Comparison of ENCODE assay signal across 1 cellular context in the genomic region with DNA sequence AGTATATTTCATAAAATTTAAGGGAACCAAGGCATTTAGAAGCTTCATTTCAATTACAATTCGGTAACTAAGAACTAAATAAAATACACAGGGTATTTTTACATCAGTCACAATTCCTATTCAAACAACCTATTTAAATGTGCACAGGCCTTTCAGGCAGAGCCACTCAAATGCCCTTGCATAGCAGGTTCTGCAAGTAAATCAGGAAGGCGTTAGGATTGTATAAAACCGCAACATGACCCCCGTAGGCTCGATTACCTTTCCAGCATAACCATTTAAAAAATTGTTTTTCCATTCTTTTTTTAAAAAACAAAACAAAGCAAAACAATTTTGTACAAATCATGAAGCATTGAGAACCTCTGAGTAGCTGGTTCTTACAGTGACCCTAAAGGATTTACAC.
TF ChIP-seq lines count a peak whose summit lies in the region.

No MANE protein-coding gene starts in this region.

TF ChIP-seq in H1, 55 proteins besides CTCF, POLR2A, EP300 and RAD21:
- TF ChIP-seq POLR2AphosphoS5 (IDR thresholded peaks at IDR 0.05; ENCODE audit: low read depth, low read length) (no peak), PHF8 (conservative IDR thresholded peaks at IDR 0.05; ENCODE audit: low read depth, low read length) (no peak), BRCA1 (IDR thresholded peaks at IDR 0.05; ENCODE audit: low read depth, low read length) (no peak), POU5F1 (IDR thresholded peaks at IDR 0.05; ENCODE audit: low read depth, low read length) (no peak), HDAC2 (IDR thresholded peaks at IDR 0.05; ENCODE audit: borderline replicate concordance in 1 of 2, low read depth in 2 of 2, low read length in 2 of 2) (no peak), MAFK (IDR thresholded peaks at IDR 0.05; ENCODE audit: low read depth, low read length) (no peak), CHD1 (IDR thresholded peaks at IDR 0.05; ENCODE audit: low read depth, low read length) (no peak), BACH1 (IDR thresholded peaks at IDR 0.05; ENCODE audit: low read length) (no peak), HDAC6 (IDR thresholded peaks at IDR 0.05; ENCODE audit: low read depth, low read length) (no peak), RNF2 (IDR thresholded peaks at IDR 0.05; ENCODE audit: borderline replicate concordance, low read depth, low read length, missing control alignments, poor library complexity, severe bottlenecking) (no peak), RXRA (IDR thresholded peaks at IDR 0.05; ENCODE audit: insufficient read depth, low read depth, low read length) (no peak), ASH2L (IDR thresholded peaks at IDR 0.05; ENCODE audit: low read length) (no peak), CEBPB (IDR thresholded peaks at IDR 0.05; ENCODE audit: low read depth, low read length) (no peak), YY1 (IDR thresholded peaks at IDR 0.05; ENCODE audit: low read depth, low read length) (no peak), MAX (IDR thresholded peaks at IDR 0.05) (no peak), SIX5 (IDR thresholded peaks at IDR 0.05; ENCODE audit: low read depth, low read length) (no peak)
